20 cellular contexts compared by ENCODE assay signal in genomic region chr12:47877081-47877480, GRCh38.
"Had no signal": no experiment of that assay in that cellular context is flagged by ENCODE, and none has a peak within 500 bp of the region (broad histone marks: within the 10 kb centered on the region; RNA-seq: fewer than 3 reads in every experiment).

No MANE protein-coding gene starts in this region.

- DNase-seq: activated B cell treated with CpG ODN at 0.5 μM for 24 hours; activated CD4-positive, alpha-beta T cell treated with anti-CD3 and anti-CD28 coated beads for 4 hours; activated CD8-positive, alpha-beta T cell treated with anti-CD3 and anti-CD28 coated beads, Interleukin-2, amount 10 ng/mL, durations not matched to agents 7 days and 5 days; activated gamma-delta T cell; activated naive CD4-positive, alpha-beta T cell treated with anti-CD3 and anti-CD28 coated beads, Interleukin-2, amount 50 U/mL, for 16 hours; activated naive CD8-positive, alpha-beta T cell treated with anti-CD3 and anti-CD28 coated beads, Interleukin-2, amount 50 U/mL, for 24 hours; activated T-cell treated with anti-CD3 and anti-CD28 coated beads, Interleukin-2, amount 50 U/mL, for 1 hour; body of pancreas; erythroblast; lower lobe of right lung; natural killer cell; stimulated activated CD4-positive, alpha-beta T cell treated with anti-CD3 and anti-CD28 coated beads, Interleukin-4, amount 100 ng/mL, for 1 hour; stimulated activated naive CD4-positive, alpha-beta T cell treated with Interleukin-2 at 50 U/mL for 16 hours; T1000; upper lobe of right lung had no signal

- H3K4me3 Mint-ChIP-seq: activated B cell treated with CpG ODN at 0.5 μM for 24 hours; activated CD8-positive, alpha-beta T cell treated with anti-CD3 and anti-CD28 coated beads, Interleukin-2, amount 10 ng/mL, durations not matched to agents 7 days and 5 days; activated naive CD8-positive, alpha-beta T cell treated with anti-CD3 and anti-CD28 coated beads, Interleukin-2, amount 50 U/mL, for 24 hours; mesothelial cell of epicardium; natural killer cell had no signal

- H3K27ac Mint-ChIP-seq: activated B cell treated with CpG ODN at 0.5 μM for 24 hours; activated CD8-positive, alpha-beta T cell treated with anti-CD3 and anti-CD28 coated beads, Interleukin-2, amount 10 ng/mL, durations not matched to agents 7 days and 5 days; mesothelial cell of epicardium; natural killer cell had no signal

- H3K27me3 Mint-ChIP-seq: activated naive CD8-positive, alpha-beta T cell treated with anti-CD3 and anti-CD28 coated beads, Interleukin-2, amount 50 U/mL, for 24 hours had no signal

- H3K9me3 Mint-ChIP-seq: activated B cell treated with CpG ODN at 0.5 μM for 24 hours; activated naive CD8-positive, alpha-beta T cell treated with anti-CD3 and anti-CD28 coated beads, Interleukin-2, amount 50 U/mL, for 24 hours; mesothelial cell of epicardium; natural killer cell had no signal

- H3K4me3 ChIP-seq: body of pancreas, lower lobe of right lung, prostate gland, thoracic aorta, upper lobe of right lung had no signal

- H3K27me3 ChIP-seq: body of pancreas, upper lobe of right lung had no signal

- H3K36me3 Mint-ChIP-seq: mesothelial cell of epicardium, natural killer cell had no signal

- H3K36me3 ChIP-seq: prostate gland, thoracic aorta had no signal

- H3K27ac ChIP-seq: body of pancreas, lower lobe of right lung, prostate gland, thoracic aorta, upper lobe of right lung had no signal

- ATAC-seq: activated CD8-positive, alpha-beta T cell treated with anti-CD3 and anti-CD28 coated beads, Interleukin-2, amount 10 ng/mL, durations not matched to agents 7 days and 5 days; body of pancreas; left lobe of liver; lower lobe of right lung; natural killer cell; SK-N-SH treated with all-trans-retinoic acid at 6 μM for 48 hours had no signal

- H3K9me3 ChIP-seq: body of pancreas, lower lobe of right lung, prostate gland, thoracic aorta, upper lobe of right lung had no signal

- H3K4me1 ChIP-seq: body of pancreas, prostate gland, upper lobe of right lung had no signal
